Comparison of ENCODE assay signal across 11 cellular contexts in the genomic region with DNA sequence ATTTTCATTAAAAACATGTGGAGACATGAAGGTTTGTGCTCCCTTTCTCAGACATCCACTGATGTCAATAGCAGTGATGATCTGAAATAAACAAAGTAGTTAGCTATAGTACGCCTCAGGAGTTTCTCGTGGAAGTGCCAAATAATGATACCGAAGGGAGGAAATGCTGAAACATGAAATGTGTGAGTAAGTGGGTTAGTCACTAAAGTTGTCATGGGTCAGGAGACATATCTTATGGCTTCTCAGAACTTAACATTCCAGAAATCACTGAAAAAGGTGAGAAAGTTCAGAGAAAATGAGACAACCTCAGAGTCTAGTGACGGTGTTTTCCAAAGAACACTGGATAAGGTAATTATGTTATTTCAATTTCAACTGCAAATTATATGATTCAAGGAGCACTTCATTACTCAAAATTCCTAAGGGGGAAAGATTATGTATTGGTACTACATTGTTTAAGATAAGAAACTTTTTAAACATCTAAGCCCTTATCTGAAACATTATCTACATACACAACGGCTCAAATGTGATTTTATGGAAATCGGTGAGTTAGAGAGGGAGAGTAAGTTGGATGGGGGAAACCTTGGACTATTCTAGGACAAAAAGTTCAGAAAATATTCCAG. TPM values are rescaled to one million over a fixed set of nuclear protein-coding genes. Genes with fewer than 3 reads are reported as not detected.
DNase-seq lines count a peak whose midpoint lies in the region; ATAC-seq and TF ChIP-seq lines count a peak whose summit lies in the region.
"Had no signal": no experiment of that assay in that cellular context is flagged by ENCODE, and none has a peak within 500 bp of the region (broad histone marks: within the 10 kb centered on the region; RNA-seq: fewer than 3 reads in every experiment).

No MANE protein-coding gene starts in this region.

- H3K27ac ChIP-seq in esophagus squamous epithelium (peak overlapping the region in 3 of 4 donors; percentile 13 to 59 (median 45)), SJCRH30 (no peak overlapping the region)
- H3K27ac ChIP-seq: tibial nerve had no signal

- peak overlapping the region; percentile 16 for H3K4me3 Mint-ChIP-seq in activated T-cell treated with anti-CD3 and anti-CD28 coated beads, Interleukin-2, amount 50 U/mL, for 24 hours
- peak overlapping the region in 1 of 3 donors; percentile 2 for H3K4me3 Mint-ChIP-seq in T-cell

- TF ChIP-seq POLR2A in esophagus squamous epithelium (IDR thresholded peaks at IDR 0.05), result no peak

- ATAC-seq in T-cell (replicated peaks in 1 of 4), result peak in 1 of 4 experiments; percentile 33
- peak; percentile 82 for ATAC-seq in stimulated activated naive CD8-positive, alpha-beta T cell treated with anti-CD3 and anti-CD28 coated beads, Interleukin-15, Interleukin-2, amounts not matched to agents 100 U/mL and 50 U/mL, for 24 hours

- H3K27me3 ChIP-seq in esophagus squamous epithelium, result no peaks in the 10 kb centered on the region
- no peaks in the 10 kb centered on the region for H3K27me3 ChIP-seq in SJCRH30
- H3K27me3 ChIP-seq: tibial nerve had no signal

- CTCF ChIA-PET in T-cell (lab: Charles Lee), result interaction anchor here in 1 of 2 donors (0.6 kb wide), 1 partner anchor 88 kb away, joined by 3 read pairs; no protein-coding TSS in a partner anchor

- POLR2A ChIA-PET in T-cell (lab: Charles Lee), result interaction anchor here in 1 of 2 donors (0.6 kb wide), 1 partner anchor 57 kb away, joined by 3 read pairs; no protein-coding TSS in a partner anchor

- no peak for TF ChIP-seq CTCF in esophagus squamous epithelium (IDR thresholded peaks at IDR 0.05)

- H3K9me3 ChIP-seq in esophagus squamous epithelium (no peaks in the 10 kb centered on the region), SJCRH30 (replicated peaks) (no peaks in the 10 kb centered on the region)
- H3K9me3 ChIP-seq: tibial nerve had no signal

- H3K4me3 ChIP-seq in esophagus squamous epithelium (no peak overlapping the region), SJCRH30 (no peak overlapping the region)
- H3K4me3 ChIP-seq: tibial nerve had no signal

- H3K36me3 Mint-ChIP-seq in activated T-cell treated with anti-CD3 and anti-CD28 coated beads, Interleukin-2, amount 50 U/mL, for 24 hours (ENCODE audit: low read depth), result peaks cover 5% of the 10 kb centered on the region
- H3K36me3 Mint-ChIP-seq in T-cell, result peaks cover 10% of the 10 kb centered on the region

- no peak for DNase-seq in activated T-cell treated with anti-CD3 and anti-CD28 coated beads, Interleukin-2, amount 50 U/mL, for 24 hours
- DNase-seq in activated T-cell treated with anti-CD3 and anti-CD28 coated beads for 4 hours (no peak), T-cell (no peak), esophagus squamous epithelium (lab: John Stamatoyannopoulos, UW) (no peak), NCI-H2171 (lab: John Stamatoyannopoulos, UW) (no peak), SJCRH30 (no peak)
- no peak for DNase-seq in stimulated activated naive CD8-positive, alpha-beta T cell treated with anti-CD3 and anti-CD28 coated beads, Interleukin-15, Interleukin-2, amounts not matched to agents 100 U/mL and 50 U/mL, for 24 hours
- no peak for DNase-seq in effector CD8-positive, alpha-beta T cell (lab: John Stamatoyannopoulos, UW)
- DNase-seq: NCI-H2081; stimulated activated CD4-positive, alpha-beta T cell treated with anti-CD3 and anti-CD28 coated beads, Interleukin-2, amount 100 ng/mL, for 48 hours had no signal

- H3K4me1 ChIP-seq in esophagus squamous epithelium (peaks cover 14 to 67% (median 23%) of the 10 kb centered on the region in 3 donors), SJCRH30 (no peaks in the 10 kb centered on the region)

- intact Hi-C loops in esophagus squamous epithelium (cut with DNase I), result no loop called here

- H3K36me3 ChIP-seq in esophagus squamous epithelium (no peaks in the 10 kb centered on the region), SJCRH30 (no peaks in the 10 kb centered on the region)
- H3K36me3 ChIP-seq: tibial nerve had no signal

- H3K27me3 Mint-ChIP-seq in activated T-cell treated with anti-CD3 and anti-CD28 coated beads, Interleukin-2, amount 50 U/mL, for 24 hours, result no peaks in the 10 kb centered on the region
- no peaks in the 10 kb centered on the region for H3K27me3 Mint-ChIP-seq in T-cell

- WGBS in esophagus squamous epithelium, 2 donors, result 34 to 50% methylated on average over 6 of the region's 6 CpGs

- H3K4me1 Mint-ChIP-seq in activated T-cell treated with anti-CD3 and anti-CD28 coated beads, Interleukin-2, amount 50 U/mL, for 24 hours (ENCODE audit: low read depth), result peaks cover 33% of the 10 kb centered on the region
- peaks cover 0 to 31% (median 27%) of the 10 kb centered on the region in 3 donors for H3K4me1 Mint-ChIP-seq in T-cell

- no peaks in the 10 kb centered on the region for H3K9me3 Mint-ChIP-seq in activated T-cell treated with anti-CD3 and anti-CD28 coated beads, Interleukin-2, amount 50 U/mL, for 24 hours
- H3K9me3 Mint-ChIP-seq in T-cell, result no peaks in the 10 kb centered on the region

- H3K27ac Mint-ChIP-seq in activated T-cell treated with anti-CD3 and anti-CD28 coated beads, Interleukin-2, amount 50 U/mL, for 24 hours, result peak overlapping the region; percentile 84
- H3K27ac Mint-ChIP-seq in T-cell, result peak overlapping the region; percentile 23 to 27

RNA-seq across cellular contexts. Expression of a gene that starts 20.6 kb away (rescaled TPM):
- total RNA-seq in T-cell (10 to 100 TPM; 19.9 to 53.6 (median 46.0) TPM), esophagus squamous epithelium (100 to 1,000 TPM in 1 of 4 donors, 10 to 100 TPM in 3; 23.8 to 146 (median 54.2) TPM)
- 0.46 and 0.59 TPM in 2 replicates for total RNA-seq in SJCRH30 (2014; rRNA removed; shearing (Covaris generic))

Comparison
In these comparisons a context has a peak if more than half of its experiments do, and no peak if none do; other contexts are left out.
1. RNA of a gene that starts 20.6 kb away (total RNA-seq): 23.8 to 146 TPM in esophagus squamous epithelium and 19.9 to 53.6 TPM in T-cell; 0.46 to 0.59 TPM in SJCRH30; every median in the first group is over 10 times any median in the second.